11 cellular contexts compared by ENCODE assay signal in genomic region chr9:112489039-112489546, GRCh38. TPM values are rescaled to one million over a fixed set of nuclear protein-coding genes. Genes with fewer than 3 reads are reported as not detected.
DNase-seq lines count a peak whose midpoint lies in the region; TF ChIP-seq lines count a peak whose summit lies in the region.
"Had no signal": no experiment of that assay in that cellular context is flagged by ENCODE, and none has a peak within 500 bp of the region (broad histone marks: within the 10 kb centered on the region; RNA-seq: fewer than 3 reads in every experiment).

No MANE protein-coding gene starts in this region.

- peak overlapping the region; percentile 12 for H3K27ac ChIP-seq in OCI-LY1 (ENCODE audit: low read depth, low read length, poor library complexity, severe bottlenecking)

- DNase-seq in NCI-H524 (lab: John Stamatoyannopoulos, UW): peak; percentile 27 to 62
- no peak for DNase-seq in NCI-H524 treated with DMSO at 0.1 percent for 48 hours (lab: John Stamatoyannopoulos, UW)
- no peak for DNase-seq in endothelial cell (ENCODE audit: low spot score)
- DNase-seq in retina: peak; percentile 21
- no peak for DNase-seq in activated CD4-positive, alpha-beta T cell treated with anti-CD3 and anti-CD28 coated beads, Interleukin-2, amount 10 ng/mL, durations not matched to agents 24 days and 14 days
- DNase-seq in NCI-H774 (lab: John Stamatoyannopoulos, UW): no peak
- DNase-seq in NCI-H345 treated with DMSO at 0.1 percent for 48 hours (lab: John Stamatoyannopoulos, UW; ENCODE audit: unreplicated experiment): no peak
- DNase-seq: NCI-H2227 treated with DMSO at 0.1 percent for 48 hours, tibial artery had no signal

- no peak overlapping the region for H2AFZ ChIP-seq in OCI-LY1 (ENCODE audit: low read length)

- peaks cover 11% of the 10 kb centered on the region for H3K27me3 Mint-ChIP-seq in endothelial cell (ENCODE audit: unreplicated experiment)
- peaks cover 3% of the 10 kb centered on the region for H3K27me3 Mint-ChIP-seq in activated CD4-positive, alpha-beta T cell treated with anti-CD3 and anti-CD28 coated beads, Interleukin-2, amount 10 ng/mL, durations not matched to agents 24 days and 14 days

- H3K9ac ChIP-seq in OCI-LY1 (ENCODE audit: low read length): peak overlapping the region; percentile 89; the same call in 1 of the 2 replicates

- no peaks in the 10 kb centered on the region for H4K20me1 ChIP-seq in OCI-LY1 (ENCODE audit: insufficient read depth, low read length)

- no peak overlapping the region for H3K4me3 Mint-ChIP-seq in endothelial cell (ENCODE audit: unreplicated experiment)
- H3K4me3 Mint-ChIP-seq in activated CD4-positive, alpha-beta T cell treated with anti-CD3 and anti-CD28 coated beads, Interleukin-2, amount 10 ng/mL, durations not matched to agents 24 days and 14 days: no peak overlapping the region
- H3K4me3 Mint-ChIP-seq: T-helper 1 cell treated with Interleukin-12 subunit alpha and Interleukin-12 subunit beta and Interleukin-4 antibody, amounts not matched to agents 30 μg/mL and 1 μg/mL, for 36 hours had no signal

- H3K27ac Mint-ChIP-seq in endothelial cell (ENCODE audit: unreplicated experiment): peak overlapping the region; percentile 49
- no peak overlapping the region for H3K27ac Mint-ChIP-seq in activated CD4-positive, alpha-beta T cell treated with anti-CD3 and anti-CD28 coated beads, Interleukin-2, amount 10 ng/mL, durations not matched to agents 24 days and 14 days
- H3K27ac Mint-ChIP-seq: T-helper 1 cell treated with Interleukin-12 subunit alpha and Interleukin-12 subunit beta and Interleukin-4 antibody, amounts not matched to agents 30 μg/mL and 1 μg/mL, for 36 hours had no signal

- peaks cover 5% of the 10 kb centered on the region; the same call in 1 of the 2 replicates for H3K9me3 ChIP-seq in OCI-LY1 (ENCODE audit: low read length)
- H3K9me3 ChIP-seq: tibial artery had no signal

- H3K79me2 ChIP-seq in OCI-LY1 (ENCODE audit: insufficient read depth, low read length): peaks cover 68% of the 10 kb centered on the region

- peaks cover 23% of the 10 kb centered on the region for H3K4me1 Mint-ChIP-seq in endothelial cell (ENCODE audit: unreplicated experiment)
- H3K4me1 Mint-ChIP-seq in activated CD4-positive, alpha-beta T cell treated with anti-CD3 and anti-CD28 coated beads, Interleukin-2, amount 10 ng/mL, durations not matched to agents 24 days and 14 days: peaks cover 28% of the 10 kb centered on the region

- peaks cover 53% of the 10 kb centered on the region for H3K4me1 ChIP-seq in OCI-LY1 (ENCODE audit: insufficient read depth, low read length, severe bottlenecking)

- H3K36me3 Mint-ChIP-seq in endothelial cell (ENCODE audit: low read depth, unreplicated experiment): peaks cover 21% of the 10 kb centered on the region
- peaks cover 21% of the 10 kb centered on the region for H3K36me3 Mint-ChIP-seq in activated CD4-positive, alpha-beta T cell treated with anti-CD3 and anti-CD28 coated beads, Interleukin-2, amount 10 ng/mL, durations not matched to agents 24 days and 14 days (ENCODE audit: low read depth)

- H3K9me2 ChIP-seq in OCI-LY1 (ENCODE audit: low read depth, low read length): no peaks in the 10 kb centered on the region

- intact Hi-C loops in activated CD4-positive, alpha-beta T cell treated with anti-CD3 and anti-CD28 coated beads, Interleukin-2, amount 10 ng/mL, durations not matched to agents 24 days and 14 days (cut with micrococcal nuclease): loop anchor here (10.0 kb wide), 2 partner anchors 666 to 736 kb away; partner anchors contain the start of genes FKBP15, SLC31A1 and SLC31A2

- H3K9me3 Mint-ChIP-seq in endothelial cell (ENCODE audit: unreplicated experiment): no peaks in the 10 kb centered on the region
- peaks cover 16% of the 10 kb centered on the region for H3K9me3 Mint-ChIP-seq in activated CD4-positive, alpha-beta T cell treated with anti-CD3 and anti-CD28 coated beads, Interleukin-2, amount 10 ng/mL, durations not matched to agents 24 days and 14 days

- H3K4me3 ChIP-seq in OCI-LY1 (ENCODE audit: low read depth, low read length, poor library complexity, severe bottlenecking): peak overlapping the region; percentile 94
- H3K4me3 ChIP-seq: tibial artery had no signal

- no peak for TF ChIP-seq CTCF in OCI-LY1 (IDR thresholded peaks at IDR 0.05; ENCODE audit: low read length)
- no peak for TF ChIP-seq CTCF in endothelial cell (IDR thresholded peaks at IDR 0.05; ENCODE audit: unreplicated experiment)

- no peaks in the 10 kb centered on the region for H3F3A ChIP-seq in OCI-LY1 (ENCODE audit: insufficient read depth, low read length)

- H3K36me3 ChIP-seq in OCI-LY1 (ENCODE audit: insufficient read depth, low read length): peaks cover 20% of the 10 kb centered on the region
- H3K36me3 ChIP-seq: tibial artery had no signal

- no peaks in the 10 kb centered on the region for H3K27me3 ChIP-seq in OCI-LY1 (ENCODE audit: insufficient read depth, low read length)
- H3K27me3 ChIP-seq: tibial artery had no signal

- peak overlapping the region; percentile 90 for H3K4me2 ChIP-seq in OCI-LY1 (ENCODE audit: low read length)

RNA-seq across cellular contexts. Expression of gene KIAA1958, which starts 2.5 kb away (rescaled TPM):
- 15.1 TPM for total RNA-seq in endothelial cell (ENCODE audit: unreplicated experiment)
- 9.8 and 10.6 TPM in 2 replicates for total RNA-seq in activated CD4-positive, alpha-beta T cell treated with anti-CD3 and anti-CD28 coated beads, Interleukin-2, amount 10 ng/mL, durations not matched to agents 24 days and 14 days

Comparison
In these comparisons a context has a peak if more than half of its experiments do, and no peak if none do; other contexts are left out.
1. DNase-seq: peak in NCI-H524 (2 of 2) and retina (single experiment); none in NCI-H524 treated with DMSO at 0.1 percent for 48 hours (single experiment), endothelial cell (single experiment), activated CD4-positive, alpha-beta T cell treated with anti-CD3 and anti-CD28 coated beads, Interleukin-2, amount 10 ng/mL, durations not matched to agents 24 days and 14 days (single experiment), NCI-H774 (single experiment) and NCI-H345 treated with DMSO at 0.1 percent for 48 hours (single experiment).